11 cellular contexts compared by ENCODE assay signal in genomic region chr2:100878000-100878786, GRCh38. TPM values are rescaled to one million over a fixed set of nuclear protein-coding genes. Genes with fewer than 3 reads are reported as not detected.
DNase-seq lines count a peak whose midpoint lies in the region; TF ChIP-seq lines count a peak whose summit lies in the region.
"Had no signal": no experiment of that assay in that cellular context is flagged by ENCODE, and none has a peak within 500 bp of the region (broad histone marks: within the 10 kb centered on the region; RNA-seq: fewer than 3 reads in every experiment).

No MANE protein-coding gene starts in this region.

- H2AK5ac ChIP-seq in mesenchymal stem cell (ENCODE audit: low read length, severe bottlenecking): no peak overlapping the region

- H2BK15ac ChIP-seq in mesenchymal stem cell (ENCODE audit: low read depth, poor library complexity, severe bottlenecking): no peak overlapping the region

- no peaks in the 10 kb centered on the region for H3K79me1 ChIP-seq in mesenchymal stem cell (replicated peaks; ENCODE audit: low read length, poor library complexity, severe bottlenecking)

- H3K4me3 ChIP-seq in endodermal cell (ENCODE audit: low read length): no peak overlapping the region
- H3K4me3 ChIP-seq in mesenchymal stem cell (ENCODE audit: insufficient read depth in 1 of 2, low read depth in 1 of 2, low read length in 2 of 2): no peak overlapping the region
- no peak overlapping the region for H3K4me3 ChIP-seq in transverse colon

- WGBS in endodermal cell (ENCODE audit: insufficient coverage in 1 of 2, insufficient read length in 1 of 2), 2 experiments: 88 to 93% methylated on average over 14 to 15 of the region's 15 CpGs
- WGBS in mesenchymal stem cell: 56% methylated on average over 14 of the region's 15 CpGs
- WGBS in transverse colon (ENCODE audit: low coverage in 1 of 2), 2 donors: 66 to 71% methylated on average over 7 to 15 of the region's 15 CpGs

- H3K27me3 ChIP-seq in endodermal cell (ENCODE audit: control insufficient read depth, insufficient read depth, low read length, poor library complexity, severe bottlenecking): no peaks in the 10 kb centered on the region
- no peaks in the 10 kb centered on the region for H3K27me3 ChIP-seq in mesenchymal stem cell (ENCODE audit: control insufficient read depth in 1 of 2, insufficient read depth in 1 of 2, low read length in 2 of 2)
- H3K27me3 ChIP-seq in transverse colon: no peaks in the 10 kb centered on the region

- H2BK5ac ChIP-seq in mesenchymal stem cell (ENCODE audit: low read depth, low read length, poor library complexity, severe bottlenecking): no peak overlapping the region

- TF ChIP-seq CTCF in endodermal cell (conservative IDR thresholded peaks at IDR 0.05) (no peak), transverse colon (IDR thresholded peaks at IDR 0.05) (no peak)

- peak overlapping the region; percentile 90 for H4K8ac ChIP-seq in mesenchymal stem cell (ENCODE audit: low read length)

- peak overlapping the region in 1 of 2 experiments; percentile 64 for H3K4ac ChIP-seq in mesenchymal stem cell (ENCODE audit: low read depth in 1 of 2, low read length in 2 of 2)

- H3K4me3 Mint-ChIP-seq in endodermal cell: no peak overlapping the region
- no peak overlapping the region for H3K4me3 Mint-ChIP-seq in activated T-helper 2 cell treated with anti-CD3 and anti-CD28 coated beads, Interferon-gamma antibody, Interleukin-2, Interleukin-4, amounts not matched to agents 10 μg/mL and 5 μg/mL and 100 μg/mL, durations not matched to agents 14 hours and 24 hours and 36 hours (ENCODE audit: low read depth)
- H3K4me3 Mint-ChIP-seq: activated naive CD8-positive, alpha-beta T cell; memory B cell; type B pancreatic cell had no signal

- H3K27ac Mint-ChIP-seq in endodermal cell: no peak overlapping the region
- H3K27ac Mint-ChIP-seq in activated T-helper 2 cell treated with anti-CD3 and anti-CD28 coated beads, Interferon-gamma antibody, Interleukin-2, Interleukin-4, amounts not matched to agents 10 μg/mL and 5 μg/mL and 100 μg/mL, durations not matched to agents 14 hours and 24 hours and 36 hours: no peak overlapping the region
- H3K27ac Mint-ChIP-seq: activated naive CD8-positive, alpha-beta T cell; memory B cell; type B pancreatic cell had no signal

- no peaks in the 10 kb centered on the region for H3K9me3 ChIP-seq in endodermal cell (ENCODE audit: control insufficient read depth, low read length)
- H3K9me3 ChIP-seq in mesenchymal stem cell (ENCODE audit: control insufficient read depth, low read length): no peaks in the 10 kb centered on the region
- H3K9me3 ChIP-seq in transverse colon: no peaks in the 10 kb centered on the region

- H3K18ac ChIP-seq in mesenchymal stem cell (ENCODE audit: low read depth in 1 of 2, low read length in 2 of 2): peak overlapping the region; percentile 70 to 93

- H3K9ac ChIP-seq in endodermal cell (ENCODE audit: extremely low read depth, low read length, poor library complexity, severe bottlenecking): no peak overlapping the region
- H3K9ac ChIP-seq in mesenchymal stem cell (ENCODE audit: low read length): no peak overlapping the region

- TF ChIP-seq EP300 in transverse colon (IDR thresholded peaks at IDR 0.05; ENCODE audit: low read depth): no peak

- peaks cover 7% of the 10 kb centered on the region for H3K4me1 Mint-ChIP-seq in endodermal cell
- H3K4me1 Mint-ChIP-seq in activated T-helper 2 cell treated with anti-CD3 and anti-CD28 coated beads, Interferon-gamma antibody, Interleukin-2, Interleukin-4, amounts not matched to agents 10 μg/mL and 5 μg/mL and 100 μg/mL, durations not matched to agents 14 hours and 24 hours and 36 hours (ENCODE audit: low read depth): peaks cover 15% of the 10 kb centered on the region
- H3K4me1 Mint-ChIP-seq: memory B cell had no signal

- intact Hi-C loops in transverse colon (cut with DNase I; ENCODE audit: low total_unique reads): no loop called here
- intact Hi-C loops in activated T-helper 2 cell treated with anti-CD3 and anti-CD28 coated beads, Interferon-gamma antibody, Interleukin-2, Interleukin-4, amounts not matched to agents 10 μg/mL and 5 μg/mL and 100 μg/mL, durations not matched to agents 14 hours and 24 hours and 36 hours (cut with micrococcal nuclease): no loop called here

- H4K91ac ChIP-seq in mesenchymal stem cell (ENCODE audit: low read length): peak overlapping the region; percentile 80

- in situ Hi-C loops in transverse colon (cut with MboI; ENCODE audit: low pct_ligation_motif_present in 1 of 4, low pct_unique_long_range_greater_than_20kb in 1 of 4, low sequenced_read_pairs in 3 of 4): no loop called here

- no peak overlapping the region for H2BK120ac ChIP-seq in mesenchymal stem cell (ENCODE audit: low read depth, low read length)

- H3K27me3 Mint-ChIP-seq in endodermal cell (ENCODE audit: insufficient read depth): no peaks in the 10 kb centered on the region
- H3K27me3 Mint-ChIP-seq in activated T-helper 2 cell treated with anti-CD3 and anti-CD28 coated beads, Interferon-gamma antibody, Interleukin-2, Interleukin-4, amounts not matched to agents 10 μg/mL and 5 μg/mL and 100 μg/mL, durations not matched to agents 14 hours and 24 hours and 36 hours (ENCODE audit: low read depth): no peaks in the 10 kb centered on the region
- H3K27me3 Mint-ChIP-seq: activated naive CD8-positive, alpha-beta T cell; type B pancreatic cell had no signal

- peak overlapping the region in 1 of 2 experiments; percentile 75 for H2BK12ac ChIP-seq in mesenchymal stem cell (ENCODE audit: low read length in 2 of 2)

- peak; percentile 26 for DNase-seq in RPMI8226
- DNase-seq in endodermal cell: peak; percentile 31
- DNase-seq in mesenchymal stem cell: peak; percentile 70
- DNase-seq in transverse colon: no peak
- DNase-seq in activated T-helper 2 cell treated with anti-CD3 and anti-CD28 coated beads, Interferon-gamma antibody, Interleukin-2, Interleukin-4, amounts not matched to agents 10 μg/mL and 5 μg/mL and 100 μg/mL, durations not matched to agents 14 hours and 24 hours and 36 hours (ENCODE audit: low spot score): no peak
- DNase-seq in amygdala (lab: John Stamatoyannopoulos, UW): no peak
- no peak for DNase-seq in SIG-M5 treated with dmso at 0.1 percent for 504 hours (lab: John Stamatoyannopoulos, UW; ENCODE audit: unreplicated experiment)
- DNase-seq: nucleus accumbens had no signal

- no peak overlapping the region for H2AFZ ChIP-seq in mesenchymal stem cell (ENCODE audit: low read depth, low read length)

- H3K27ac ChIP-seq in endodermal cell (ENCODE audit: low read depth, low read length): no peak overlapping the region
- H3K27ac ChIP-seq in mesenchymal stem cell (ENCODE audit: low read length, poor library complexity, severe bottlenecking): no peak overlapping the region
- peak overlapping the region in 3 of 4 donors; percentile 17 to 55 (median 48) for H3K27ac ChIP-seq in transverse colon

- H3K9me3 Mint-ChIP-seq in endodermal cell: no peaks in the 10 kb centered on the region
- no peaks in the 10 kb centered on the region for H3K9me3 Mint-ChIP-seq in activated T-helper 2 cell treated with anti-CD3 and anti-CD28 coated beads, Interferon-gamma antibody, Interleukin-2, Interleukin-4, amounts not matched to agents 10 μg/mL and 5 μg/mL and 100 μg/mL, durations not matched to agents 14 hours and 24 hours and 36 hours
- H3K9me3 Mint-ChIP-seq: memory B cell, type B pancreatic cell had no signal

- H3K4me1 ChIP-seq in endodermal cell (ENCODE audit: control insufficient read depth, insufficient read depth, low read length) (no peaks in the 10 kb centered on the region), mesenchymal stem cell (ENCODE audit: control insufficient read depth, insufficient read depth, low read depth, low read length) (peaks cover 8% of the 10 kb centered on the region), transverse colon (peaks cover 0 to 16% (median 0%) of the 10 kb centered on the region in 4 donors)

- no peak for TF ChIP-seq POLR2A in transverse colon (IDR thresholded peaks at IDR 0.05)

- no peak overlapping the region for H3K14ac ChIP-seq in mesenchymal stem cell (ENCODE audit: low read length in 2 of 2)

- no peaks in the 10 kb centered on the region for H3K36me3 ChIP-seq in endodermal cell (ENCODE audit: control insufficient read depth, insufficient read depth, low read length)
- H3K36me3 ChIP-seq in mesenchymal stem cell (ENCODE audit: control insufficient read depth in 1 of 2, insufficient read depth in 2 of 2, low read depth in 1 of 2, low read length in 2 of 2): no peaks in the 10 kb centered on the region
- no peaks in the 10 kb centered on the region for H3K36me3 ChIP-seq in transverse colon

- H3K36me3 Mint-ChIP-seq in endodermal cell (ENCODE audit: low read depth): no peaks in the 10 kb centered on the region
- no peaks in the 10 kb centered on the region for H3K36me3 Mint-ChIP-seq in activated T-helper 2 cell treated with anti-CD3 and anti-CD28 coated beads, Interferon-gamma antibody, Interleukin-2, Interleukin-4, amounts not matched to agents 10 μg/mL and 5 μg/mL and 100 μg/mL, durations not matched to agents 14 hours and 24 hours and 36 hours (ENCODE audit: low read depth)
- H3K36me3 Mint-ChIP-seq: activated naive CD8-positive, alpha-beta T cell; memory B cell; type B pancreatic cell had no signal

- H3K23ac ChIP-seq in mesenchymal stem cell (ENCODE audit: low read length in 2 of 2): no peak overlapping the region

- H3K4me2 ChIP-seq in mesenchymal stem cell (ENCODE audit: low read length, poor library complexity, severe bottlenecking): no peak overlapping the region

RNA-seq across cellular contexts. Expression of gene NPAS2, which starts 58.3 kb away (rescaled TPM):
- total RNA-seq in endodermal cell (1 to 10 TPM; 1.1 to 1.6 TPM), transverse colon (100 to 1,000 TPM in 3 of 4 donors, 10 to 100 TPM in 1; 63.0 to 134 (median 115) TPM)
- polyA plus RNA-seq in endodermal cell (2013, experiment 1 of 2): 0.68 TPM
- 0.62 TPM for polyA plus RNA-seq in endodermal cell (2013, experiment 2 of 2)
- 21.4 TPM for polyA plus RNA-seq in mesenchymal stem cell (2013, experiment 1 of 2)
- 22.4 TPM for polyA plus RNA-seq in mesenchymal stem cell (2013, experiment 2 of 2)
- total RNA-seq in activated T-helper 2 cell treated with anti-CD3 and anti-CD28 coated beads, Interferon-gamma antibody, Interleukin-2, Interleukin-4, amounts not matched to agents 10 μg/mL and 5 μg/mL and 100 μg/mL, durations not matched to agents 14 hours and 24 hours and 36 hours: 4.2 and 5.6 TPM in 2 replicates

Comparison
In these comparisons a context has a peak if more than half of its experiments do, and no peak if none do; other contexts are left out.
1. DNase-seq: peak in RPMI8226 (single experiment), endodermal cell (single experiment) and mesenchymal stem cell (single experiment); none in transverse colon (single experiment), activated T-helper 2 cell treated with anti-CD3 and anti-CD28 coated beads, Interferon-gamma antibody, Interleukin-2, Interleukin-4, amounts not matched to agents 10 μg/mL and 5 μg/mL and 100 μg/mL, durations not matched to agents 14 hours and 24 hours and 36 hours (single experiment), amygdala (0 of 56) and SIG-M5 treated with dmso at 0.1 percent for 504 hours (single experiment).
2. H3K27ac ChIP-seq: peak in transverse colon (3 of 4); none in endodermal cell (single experiment) and mesenchymal stem cell (single experiment).